ENCODE assay signal across 1 cellular context in genomic region chr1:37477946-37478345, GRCh38.
TF ChIP-seq lines count a peak whose summit lies in the region.

No MANE protein-coding gene starts in this region.

TF ChIP-seq in SK-N-SH, 30 proteins besides CTCF, POLR2A, EP300 and RAD21 (continued from another document):
- TF ChIP-seq ZBTB33 (IDR thresholded peaks at IDR 0.05; ENCODE audit: borderline replicate concordance, low read depth) (no peak), MEF2A (IDR thresholded peaks at IDR 0.05; ENCODE audit: borderline replicate concordance, low read depth) (no peak), USF2 (IDR thresholded peaks at IDR 0.05; ENCODE audit: borderline replicate concordance, low read depth, low read length) (no peak)
